8 cellular contexts compared by ENCODE assay signal in the genomic region with DNA sequence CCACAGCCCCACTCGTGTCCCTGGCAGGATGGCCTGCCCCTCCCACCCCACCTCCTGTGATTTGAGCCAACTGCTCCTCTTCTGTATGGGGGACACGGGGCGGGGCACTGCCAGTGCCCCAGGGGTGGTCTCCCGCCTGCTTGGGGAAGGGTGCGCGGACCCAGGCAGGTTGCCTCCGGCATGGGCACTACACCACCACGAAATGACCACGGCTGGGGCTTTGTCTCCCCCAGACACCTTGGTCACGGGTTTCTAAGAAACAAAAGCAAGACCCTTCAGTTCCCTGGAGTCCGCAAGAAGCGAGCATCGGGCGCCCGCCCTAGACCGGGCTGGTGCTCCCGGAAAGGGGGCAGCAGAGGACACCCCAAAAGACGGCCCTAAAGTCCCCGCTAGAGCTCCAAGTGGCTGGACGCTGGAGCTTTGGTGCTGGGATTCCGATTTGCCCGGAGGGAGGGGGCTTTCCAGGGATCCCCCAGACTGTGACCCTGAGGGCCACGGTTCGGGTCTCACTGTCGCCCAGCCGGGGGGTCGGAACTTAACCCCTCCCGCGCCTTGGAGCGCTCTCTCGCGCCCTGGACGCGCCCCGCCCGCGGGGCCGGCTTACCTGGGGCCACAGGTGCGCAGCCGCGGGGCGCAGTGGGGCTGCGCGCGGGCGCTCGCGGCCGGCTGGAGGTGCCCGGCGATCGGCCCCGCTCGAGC.
DNase-seq lines count a peak whose midpoint lies in the region; TF ChIP-seq lines count a peak whose summit lies in the region.

No MANE protein-coding gene starts in this region.

- intact Hi-C loops in stomach (cut with DNase I; ENCODE audit: low total_unique reads) = no loop called here

- H3K36me3 ChIP-seq in stomach = no peaks in the 10 kb centered on the region

- H3K4me2 ChIP-seq in H9 (ENCODE audit: insufficient read depth, insufficient read length, low read length) = peak overlapping the region; percentile 89

- H3K23ac ChIP-seq in H9 (ENCODE audit: insufficient read length, low read depth, low read length) = no peak overlapping the region

- peaks cover 40 to 55% of the 10 kb centered on the region in 2 experiments for H3K4me1 Mint-ChIP-seq in H9

- H3K4me1 ChIP-seq in H9 (ENCODE audit: insufficient read depth, low read length) (peaks cover 10% of the 10 kb centered on the region; the same call in 1 of the 2 replicates), stomach (peaks cover 28 to 57% (median 50%) of the 10 kb centered on the region in 4 donors)

- H3K27ac ChIP-seq in H9 (ENCODE audit: insufficient read length, low read depth, low read length) (no peak overlapping the region), stomach (peak overlapping the region; percentile 30 to 67 (median 55))

- no peak overlapping the region for H2AK5ac ChIP-seq in H9 (ENCODE audit: insufficient read length, low read length)

- no peak for TF ChIP-seq POLR2A in stomach (IDR thresholded peaks at IDR 0.05)

- H2BK120ac ChIP-seq in H9 (ENCODE audit: low read depth, low read length, poor library complexity, severe bottlenecking) = no peak overlapping the region

- no peaks in the 10 kb centered on the region for H3K9me3 ChIP-seq in H9 (ENCODE audit: control insufficient read depth, low read depth, low read length)
- no peaks in the 10 kb centered on the region for H3K9me3 ChIP-seq in stomach

- no peaks in the 10 kb centered on the region; the same call in 1 of the 2 replicates for H3K27me3 ChIP-seq in H9 (ENCODE audit: insufficient read depth, low read length)
- H3K27me3 ChIP-seq in stomach = peaks cover 0 to 48% (median 11%) of the 10 kb centered on the region in 3 donors

- no peak overlapping the region for H2BK12ac ChIP-seq in H9 (ENCODE audit: insufficient read length, low read depth, low read length)

- no peak overlapping the region for H2AFZ ChIP-seq in H9 (ENCODE audit: low read length)

- H3K14ac ChIP-seq in H9 (ENCODE audit: insufficient read depth, low read length) = peak overlapping the region; percentile 50; the same call in 1 of the 2 replicates

- H4K8ac ChIP-seq in H9 (replicated peaks; ENCODE audit: insufficient read length, low read depth, low read length) = no peak overlapping the region

- no peaks in the 10 kb centered on the region for H3K9me3 Mint-ChIP-seq in H9

- no peaks in the 10 kb centered on the region for H3K79me2 ChIP-seq in H9 (ENCODE audit: insufficient read depth, low read length)

- no peaks in the 10 kb centered on the region for H4K20me1 ChIP-seq in H9 (ENCODE audit: control insufficient read depth, insufficient read depth, insufficient read length)

- H2BK20ac ChIP-seq in H9 (ENCODE audit: low read depth, low read length, poor library complexity, severe bottlenecking) = no peak overlapping the region

- H3K27ac Mint-ChIP-seq in H9 = no peak overlapping the region; a peak in 1 of 7 replicates

- no peak overlapping the region for H4K91ac ChIP-seq in H9 (ENCODE audit: insufficient read length, low read depth, low read length)

- H3T11ph ChIP-seq in H9 (ENCODE audit: low read length) = no peak overlapping the region

- H3K36me3 Mint-ChIP-seq in H9 (ENCODE audit: insufficient read depth in 1 of 3, low read depth in 3 of 3) = no peaks in the 10 kb centered on the region

- peak overlapping the region; percentile 71 to 84 for H3K4me3 Mint-ChIP-seq in H9

- H2BK5ac ChIP-seq in H9 (ENCODE audit: insufficient read length, low read length) = no peak overlapping the region

- TF ChIP-seq EP300 in stomach (IDR thresholded peaks at IDR 0.05) = no peak

- TF ChIP-seq CTCF in H9 (conservative IDR thresholded peaks at IDR 0.05) (peak; percentile 31; the same call in 1 of the 3 replicates), choroid plexus epithelial cell (conservative IDR thresholded peaks at IDR 0.05; ENCODE audit: low read depth, low read length) (peak; percentile 36), stomach (IDR thresholded peaks at IDR 0.05) (no peak)

- H3K9ac ChIP-seq in H9 (ENCODE audit: extremely low read depth, insufficient read length, low read length) = no peak overlapping the region

- H3K4ac ChIP-seq in H9 (ENCODE audit: low read depth, low read length) = no peak overlapping the region

- H3K18ac ChIP-seq in H9 (ENCODE audit: insufficient read length, low read depth, low read length) = no peak overlapping the region

- peak; percentile 41 for DNase-seq in H9
- no peak for DNase-seq in choroid plexus epithelial cell (ENCODE audit: low read depth)
- peak; percentile 51 for DNase-seq in left kidney (ENCODE audit: low read depth, low spot score)
- DNase-seq in stomach = no peak
- no peak for DNase-seq in HCEC 1CT
- DNase-seq in NCI-H1694 treated with DMSO at 0.1 percent for 48 hours (lab: John Stamatoyannopoulos, UW) = no peak
- no peak for DNase-seq in NCI-H187 treated with DMSO at 0.1 percent for 48 hours (lab: John Stamatoyannopoulos, UW)
- DNase-seq in stimulated activated CD4-positive, alpha-beta T cell treated with anti-CD3 and anti-CD28 coated beads, Interleukin-4, amount 100 ng/mL, for 1 hour = no peak

- no peak overlapping the region for H4K5ac ChIP-seq in H9 (ENCODE audit: insufficient read length, low read depth, low read length)

- H3K23me2 ChIP-seq in H9 (ENCODE audit: insufficient read length, low read depth, low read length, poor library complexity, severe bottlenecking) = peaks cover 7% of the 10 kb centered on the region

- H3K79me1 ChIP-seq in H9 (ENCODE audit: insufficient read depth, low read depth, low read length, poor library complexity, severe bottlenecking) = no peaks in the 10 kb centered on the region

- peaks cover 51% of the 10 kb centered on the region for H3K27me3 Mint-ChIP-seq in H9 (ENCODE audit: low read depth)

- H3K4me3 ChIP-seq in choroid plexus epithelial cell (ENCODE audit: low read depth, low read length) = peak overlapping the region; percentile 63
- peak overlapping the region; percentile 49 to 65 (median 58) for H3K4me3 ChIP-seq in stomach

- H2BK15ac ChIP-seq in H9 (ENCODE audit: low read depth, low read length) = no peak overlapping the region

- no CpG with 5 or more reads among the region's 54 CpGs for WGBS in H9 (ENCODE audit: extremely low coverage, insufficient read length, low lambda C conversion rate)
- 2 to 5% (median 4%) methylated on average over 17 to 54 of the region's 54 CpGs for WGBS in stomach, 5 donors

- no peak overlapping the region for H3K56ac ChIP-seq in H9 (ENCODE audit: insufficient read length, low read depth, low read length)

Comparison
In these comparisons a context has a peak if more than half of its experiments do, and no peak if none do; other contexts are left out.
1. DNase-seq: peak in H9 (single experiment) and left kidney (single experiment); none in choroid plexus epithelial cell (single experiment), stomach (single experiment), HCEC 1CT (single experiment), NCI-H1694 treated with DMSO at 0.1 percent for 48 hours (single experiment), NCI-H187 treated with DMSO at 0.1 percent for 48 hours (single experiment) and stimulated activated CD4-positive, alpha-beta T cell treated with anti-CD3 and anti-CD28 coated beads, Interleukin-4, amount 100 ng/mL, for 1 hour (single experiment).
2. CTCF ChIP-seq: peak in H9 (single experiment) and choroid plexus epithelial cell (single experiment); none in stomach (0 of 7).